Comparison of ENCODE assay signal across 7 cellular contexts in genomic region chr10:72353963-72354355, GRCh38. TPM values are rescaled to one million over a fixed set of nuclear protein-coding genes. Genes with fewer than 3 reads are reported as not detected.
A peak's percentile ranks its signal among the peaks of the same experiment; 100 is the strongest.
DNase-seq lines count a peak whose midpoint lies in the region; ATAC-seq, FAIRE-seq and TF ChIP-seq lines count a peak whose summit lies in the region.

No MANE protein-coding gene starts in this region.

- DNase-seq in astrocyte (ENCODE audit: low read depth) (peak; percentile 12), immature natural killer cell (no peak), stomach (no peak), NCI-H2081 (lab: John Stamatoyannopoulos, UW) (no peak), middle frontal gyrus (ENCODE audit: extremely low spot score, low spot score) (no peak)

- H3K9me3 Mint-ChIP-seq in astrocyte (ENCODE audit: unreplicated experiment) (no peaks in the 10 kb centered on the region), immature natural killer cell (peaks cover 0 to 1% (median 0%) of the 10 kb centered on the region in 6 donors)

- no peak for TF ChIP-seq EP300 in stomach (IDR thresholded peaks at IDR 0.05)

- H3K4me1 ChIP-seq in astrocyte (ENCODE audit: insufficient read depth, low read length) (peaks cover 9% of the 10 kb centered on the region), stomach (peaks cover 12 to 54% (median 36%) of the 10 kb centered on the region in 4 donors)

- H3K27ac ChIP-seq in astrocyte (ENCODE audit: low read depth, low read length) (peak overlapping the region; percentile 99), stomach (peak overlapping the region; percentile 95 to 97 (median 96))

- no peak for TF ChIP-seq POLR2A in stomach (IDR thresholded peaks at IDR 0.05)

- 0 to 2% (median 1%) methylated on average over 8 to 23 of the region's 23 CpGs for WGBS in stomach, 5 donors

- H3K9me3 ChIP-seq in astrocyte (ENCODE audit: insufficient read depth, low read depth, low read length) (no peaks in the 10 kb centered on the region), stomach (no peaks in the 10 kb centered on the region)

- no peak for FAIRE-seq in astrocyte (lab: Jason Lieb, UNC)

- H4K20me1 ChIP-seq in astrocyte (ENCODE audit: insufficient read depth, low read length) = peaks cover 51% of the 10 kb centered on the region

- H3K4me2 ChIP-seq in astrocyte (ENCODE audit: low read length) = peak overlapping the region; percentile 96

- H3K79me2 ChIP-seq in astrocyte (ENCODE audit: insufficient read depth, low read length) = peaks cover 54% of the 10 kb centered on the region

- peaks cover 4% of the 10 kb centered on the region for H3K36me3 ChIP-seq in astrocyte (ENCODE audit: insufficient read depth, low read length)
- H3K36me3 ChIP-seq in stomach = peaks cover 8 to 42% (median 26%) of the 10 kb centered on the region in 4 donors

- H2AFZ ChIP-seq in astrocyte (ENCODE audit: low read depth, low read length) = peak overlapping the region; percentile 50

- H3K27me3 ChIP-seq in astrocyte (ENCODE audit: insufficient read depth, low read length) (no peaks in the 10 kb centered on the region), stomach (no peaks in the 10 kb centered on the region)

- H3K4me1 Mint-ChIP-seq in astrocyte (ENCODE audit: low read depth, unreplicated experiment) (peaks cover 17% of the 10 kb centered on the region), immature natural killer cell (peaks cover 45 to 66% of the 10 kb centered on the region in 2 donors)

- peak; percentile 13 for ATAC-seq in GM18909 (IDR thresholded peaks at IDR 0.05; ENCODE audit: poor library complexity, unreplicated experiment)
- ATAC-seq in HG03354 (IDR thresholded peaks at IDR 0.05; ENCODE audit: poor library complexity, severe bottlenecking, unreplicated experiment) = peak; percentile 9

- H3K27ac Mint-ChIP-seq in astrocyte (ENCODE audit: unreplicated experiment) (peak overlapping the region; percentile 99), immature natural killer cell (peak overlapping the region; percentile 90 to 97 (median 95))

- H3K27me3 Mint-ChIP-seq in astrocyte (ENCODE audit: low read depth, unreplicated experiment) = no peaks in the 10 kb centered on the region
- peaks cover 7 to 16% (median 12%) of the 10 kb centered on the region in 3 donors for H3K27me3 Mint-ChIP-seq in immature natural killer cell (ENCODE audit: low read depth in 3 of 3)

- peak overlapping the region; percentile 93 for H3K4me3 ChIP-seq in astrocyte (ENCODE audit: insufficient read depth, low read depth, low read length)
- peak overlapping the region; percentile 83 to 99 (median 92) for H3K4me3 ChIP-seq in stomach

- intact Hi-C loops in stomach (cut with DNase I; ENCODE audit: low total_unique reads) = no loop called here

- H3K9ac ChIP-seq in astrocyte (ENCODE audit: low read length) = peak overlapping the region; percentile 98

- H3K36me3 Mint-ChIP-seq in astrocyte (ENCODE audit: low read depth, unreplicated experiment) (peaks cover 7% of the 10 kb centered on the region), immature natural killer cell (peaks cover 7 to 14% (median 14%) of the 10 kb centered on the region in 3 donors)

- TF ChIP-seq CTCF in astrocyte (IDR thresholded peaks at IDR 0.05; ENCODE audit: insufficient read depth, low read depth, low read length) (no peak), stomach (IDR thresholded peaks at IDR 0.05) (no peak)

- H3K4me3 Mint-ChIP-seq in astrocyte (ENCODE audit: unreplicated experiment) (peak overlapping the region; percentile 95), immature natural killer cell (peak overlapping the region; percentile 94 to 98 (median 95))

RNA-seq across cellular contexts. Expression of gene DNAJB12, which starts 0.8 kb away (rescaled TPM):
- 24.3 and 24.8 TPM in 2 replicates for total RNA-seq in astrocyte
- polyA plus RNA-seq in immature natural killer cell = 10 to 100 TPM; 12.2 to 32.0 (median 12.4) TPM
- total RNA-seq in stomach = 10 to 100 TPM in 4 of 5 donors, 1 to 10 TPM in 1; 2.3 to 43.2 (median 24.9) TPM
- 10 to 100 TPM; 12.1 to 20.0 (median 16.3) TPM for polyA plus RNA-seq in stomach
